Comparison of ENCODE assay signal across 8 cellular contexts in the genomic region with DNA sequence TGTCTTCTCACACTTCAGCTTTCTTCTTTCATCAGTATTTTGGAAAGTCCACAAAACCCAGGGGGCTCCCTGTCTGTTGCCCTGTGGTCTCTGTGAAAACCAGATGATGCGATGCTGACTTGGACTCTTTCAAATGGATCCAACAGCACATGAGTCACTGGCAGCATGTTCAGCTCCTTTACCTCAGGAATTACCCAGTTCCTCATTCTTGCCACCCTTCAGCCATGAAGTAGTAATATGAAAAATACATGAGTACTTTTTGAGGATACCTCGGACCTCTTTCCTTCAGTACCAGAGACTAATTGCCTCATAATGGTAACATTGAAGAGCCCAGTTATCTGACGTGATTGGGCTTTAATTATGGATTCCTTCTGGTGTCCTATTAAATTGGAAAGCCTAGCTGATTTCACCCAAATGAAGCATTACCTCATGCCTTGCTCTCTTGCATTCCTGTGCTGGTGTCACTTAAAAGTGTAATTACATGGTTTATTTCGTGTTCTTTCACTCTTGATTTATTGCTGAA.
DNase-seq lines count a peak whose midpoint lies in the region; ATAC-seq lines count a peak whose summit lies in the region.

No MANE protein-coding gene starts in this region.

- H3K9me3 Mint-ChIP-seq in activated T-helper 2 cell treated with anti-CD3 and anti-CD28 coated beads, Interferon-gamma antibody, Interleukin-2, Interleukin-4, amounts not matched to agents 10 μg/mL and 5 μg/mL and 100 μg/mL, durations not matched to agents 14 hours and 24 hours and 36 hours, result no peaks in the 10 kb centered on the region

- H3K4me3 Mint-ChIP-seq in activated T-helper 2 cell treated with anti-CD3 and anti-CD28 coated beads, Interferon-gamma antibody, Interleukin-2, Interleukin-4, amounts not matched to agents 10 μg/mL and 5 μg/mL and 100 μg/mL, durations not matched to agents 14 hours and 24 hours and 36 hours (ENCODE audit: low read depth), result no peak overlapping the region

- DNase-seq in AG20443 (ENCODE audit: low spot score) (peak; percentile 65), dedifferentiated amniotic fluid mesenchymal stem cell (ENCODE audit: extremely low spot score) (no peak), NCI-H1105 (lab: John Stamatoyannopoulos, UW) (no peak), NCI-H524 (lab: John Stamatoyannopoulos, UW) (no peak)
- DNase-seq in activated T-helper 2 cell treated with anti-CD3 and anti-CD28 coated beads, Interferon-gamma antibody, Interleukin-2, Interleukin-4, amounts not matched to agents 10 μg/mL and 5 μg/mL and 100 μg/mL, durations not matched to agents 14 hours and 24 hours and 36 hours (ENCODE audit: low spot score), result no peak
- peak in 2 of 3 experiments; percentile 31 for DNase-seq in stimulated activated CD4-positive, alpha-beta T cell treated with anti-CD3 and anti-CD28 coated beads, TNF-alpha, amount 100 ng/mL, for 24 hours (ENCODE audit: low read depth in 3 of 3)

- intact Hi-C loops in activated T-helper 2 cell treated with anti-CD3 and anti-CD28 coated beads, Interferon-gamma antibody, Interleukin-2, Interleukin-4, amounts not matched to agents 10 μg/mL and 5 μg/mL and 100 μg/mL, durations not matched to agents 14 hours and 24 hours and 36 hours (cut with micrococcal nuclease), result loop anchor here (1.0 to 5.0 kb wide), 3 partner anchors 12 to 63 kb away; no protein-coding TSS in a partner anchor

- H3K27ac Mint-ChIP-seq in activated T-helper 2 cell treated with anti-CD3 and anti-CD28 coated beads, Interferon-gamma antibody, Interleukin-2, Interleukin-4, amounts not matched to agents 10 μg/mL and 5 μg/mL and 100 μg/mL, durations not matched to agents 14 hours and 24 hours and 36 hours, result peak overlapping the region; percentile 62

- peaks cover 83% of the 10 kb centered on the region for H3K36me3 Mint-ChIP-seq in activated T-helper 2 cell treated with anti-CD3 and anti-CD28 coated beads, Interferon-gamma antibody, Interleukin-2, Interleukin-4, amounts not matched to agents 10 μg/mL and 5 μg/mL and 100 μg/mL, durations not matched to agents 14 hours and 24 hours and 36 hours (ENCODE audit: low read depth)

- H3K4me1 Mint-ChIP-seq in activated T-helper 2 cell treated with anti-CD3 and anti-CD28 coated beads, Interferon-gamma antibody, Interleukin-2, Interleukin-4, amounts not matched to agents 10 μg/mL and 5 μg/mL and 100 μg/mL, durations not matched to agents 14 hours and 24 hours and 36 hours (ENCODE audit: low read depth), result peaks cover 69% of the 10 kb centered on the region

- peak; percentile 80 for ATAC-seq in GM19324 (IDR thresholded peaks at IDR 0.05; ENCODE audit: low FRiP score, unreplicated experiment)
- peak; percentile 88 for ATAC-seq in HG03175 (IDR thresholded peaks at IDR 0.05; ENCODE audit: unreplicated experiment)

- no peaks in the 10 kb centered on the region for H3K27me3 Mint-ChIP-seq in activated T-helper 2 cell treated with anti-CD3 and anti-CD28 coated beads, Interferon-gamma antibody, Interleukin-2, Interleukin-4, amounts not matched to agents 10 μg/mL and 5 μg/mL and 100 μg/mL, durations not matched to agents 14 hours and 24 hours and 36 hours (ENCODE audit: low read depth)

Comparison
In these comparisons a context has a peak if more than half of its experiments do, and no peak if none do; other contexts are left out.
1. DNase-seq: peak in AG20443 (single experiment) and stimulated activated CD4-positive, alpha-beta T cell treated with anti-CD3 and anti-CD28 coated beads, TNF-alpha, amount 100 ng/mL, for 24 hours (2 of 3); none in activated T-helper 2 cell treated with anti-CD3 and anti-CD28 coated beads, Interferon-gamma antibody, Interleukin-2, Interleukin-4, amounts not matched to agents 10 μg/mL and 5 μg/mL and 100 μg/mL, durations not matched to agents 14 hours and 24 hours and 36 hours (single experiment), dedifferentiated amniotic fluid mesenchymal stem cell (single experiment), NCI-H1105 (single experiment) and NCI-H524 (0 of 2).